ENCODE assay signal across 28 cellular contexts in the genomic region with DNA sequence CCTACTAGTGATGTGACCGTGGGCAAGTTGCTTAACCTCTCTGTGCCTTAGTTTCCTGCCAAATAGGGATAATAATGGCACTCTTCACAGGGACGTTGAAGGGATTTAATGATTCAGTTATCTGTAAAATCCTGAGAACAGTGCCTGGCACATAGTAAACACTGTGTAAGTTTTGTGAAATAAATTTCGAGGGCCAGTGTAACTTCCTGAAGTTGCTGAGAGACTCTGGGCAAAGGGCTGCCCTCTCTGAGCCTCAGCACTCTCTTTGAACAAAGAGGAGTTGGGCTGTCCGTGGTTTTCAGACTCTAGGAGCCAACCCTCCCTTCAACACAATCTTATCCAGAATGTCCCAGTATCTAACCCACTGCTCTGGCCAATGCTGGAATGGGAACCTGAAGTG. TPM values are rescaled to one million over a fixed set of nuclear protein-coding genes. Genes with fewer than 3 reads are reported as not detected.
"Had no signal": no experiment of that assay in that cellular context is flagged by ENCODE, and none has a peak within 500 bp of the region (broad histone marks: within the 10 kb centered on the region; RNA-seq: fewer than 3 reads in every experiment).

No MANE protein-coding gene starts in this region.

- H3K27me3 ChIP-seq: breast epithelium, right atrium auricular region had no signal

- H3K9me3 Mint-ChIP-seq: activated naive CD4-positive, alpha-beta T cell treated with anti-CD3 and anti-CD28 coated beads, Interleukin-2, amount 50 U/mL, for 24 hours; effector memory CD8-positive, alpha-beta T cell; stimulated activated naive CD8-positive, alpha-beta T cell treated with anti-CD3 and anti-CD28 coated beads, Interleukin-15, Interleukin-2, amounts not matched to agents 100 ng/mL and 50 ng/mL, for 24 hours; T-cell; T-helper 2 cell treated with Interferon-gamma antibody and Interleukin-4, amounts not matched to agents 5 μg/mL and 100 μg/mL, for 36 hours had no signal

- ATAC-seq: activated CD8-positive, alpha-beta T cell treated with anti-CD3 and anti-CD28 coated beads, Interleukin-2, amount 10 ng/mL, durations not matched to agents 7 days and 5 days; effector memory CD8-positive, alpha-beta T cell; esophagus mucosa; left cardiac atrium; mucosa of descending colon; T-cell had no signal

- H3K4me3 ChIP-seq: adrenal gland, colonic mucosa, dorsolateral prefrontal cortex, mucosa of descending colon, prostate gland, right atrium auricular region, tibial nerve had no signal

- H3K9me3 ChIP-seq: adrenal gland, breast epithelium, colonic mucosa, mucosa of descending colon, prostate gland, right atrium auricular region, tibial nerve had no signal

- H3K27ac ChIP-seq: adrenal gland, colonic mucosa, dorsolateral prefrontal cortex, prostate gland, tibial nerve had no signal

- DNase-seq: activated CD4-positive, alpha-beta T cell treated with anti-CD3 and anti-CD28 coated beads for 1 hour; activated CD4-positive, alpha-beta T cell treated with anti-CD3 and anti-CD28 coated beads, Interleukin-2, amount 50 U/mL, for 1 hour; activated CD8-positive, alpha-beta T cell treated with anti-CD3 and anti-CD28 coated beads, Interleukin-2, amount 10 ng/mL, durations not matched to agents 7 days and 5 days; activated gamma-delta T cell treated with Interleukin-2 at 50 U/mL for 16 hours; adrenal gland; colonic mucosa; dorsolateral prefrontal cortex; effector memory CD8-positive, alpha-beta T cell; foreskin melanocyte; hippocampal formation; left cardiac atrium; mucosa of descending colon; stimulated activated CD4-positive, alpha-beta T cell treated with anti-CD3 and anti-CD28 coated beads, Interleukin-1b, Interleukin-23, amount 100 ng/mL, for 48 hours; substantia nigra; T-cell; WERI-Rb-1 had no signal

- H3K36me3 Mint-ChIP-seq: activated naive CD4-positive, alpha-beta T cell treated with anti-CD3 and anti-CD28 coated beads, Interleukin-2, amount 50 U/mL, for 24 hours; T-cell had no signal

- H3K27ac Mint-ChIP-seq: activated CD8-positive, alpha-beta T cell treated with anti-CD3 and anti-CD28 coated beads, Interleukin-2, amount 10 ng/mL, durations not matched to agents 7 days and 5 days; T-cell had no signal

- H3K36me3 ChIP-seq: adrenal gland, breast epithelium, colonic mucosa, prostate gland, right atrium auricular region, tibial nerve had no signal

RNA-seq across cellular contexts. Expression of a gene that starts 13.3 kb away (rescaled TPM):
- total RNA-seq: activated CD8-positive, alpha-beta T cell treated with anti-CD3 and anti-CD28 coated beads, Interleukin-2, amount 10 ng/mL, durations not matched to agents 7 days and 5 days; adrenal gland; astrocyte; breast epithelium; colonic mucosa; endothelial cell of umbilical vein; esophagus mucosa; liver; mucosa of descending colon; osteocyte; right atrium auricular region; T-cell had no signal
- polyA plus RNA-seq: endothelial cell of umbilical vein, liver had no signal
